8 cellular contexts compared by ENCODE assay signal in genomic region chr22:39021552-39022250, GRCh38. TPM values are rescaled to one million over a fixed set of nuclear protein-coding genes. Genes with fewer than 3 reads are reported as not detected.
DNase-seq lines count a peak whose midpoint lies in the region; ATAC-seq and TF ChIP-seq lines count a peak whose summit lies in the region.

No MANE protein-coding gene starts in this region.

- 63 to 71% (median 66%) methylated on average over 8 to 9 of the region's 9 CpGs for WGBS in psoas muscle, 3 donors

- peaks cover 6% of the 10 kb centered on the region; the same call in 1 of the 2 replicates for H3K79me2 ChIP-seq in DOHH2 (ENCODE audit: control insufficient read depth, low read length)

- H3K4me2 ChIP-seq in DOHH2 (ENCODE audit: low read length) = peak overlapping the region; percentile 68

- H3K9me2 ChIP-seq in DOHH2 (replicated peaks; ENCODE audit: control insufficient read depth, low read length) = no peaks in the 10 kb centered on the region

- H3K4me1 ChIP-seq in DOHH2 (ENCODE audit: control insufficient read depth, low read length) (peaks cover 35% of the 10 kb centered on the region), psoas muscle (no peaks in the 10 kb centered on the region)

- H3F3A ChIP-seq in DOHH2 (ENCODE audit: control insufficient read depth, insufficient read depth) = peaks cover 8% of the 10 kb centered on the region; the same call in 1 of the 2 replicates

- H3K27ac ChIP-seq in DOHH2 (ENCODE audit: low read depth, low read length) (peak overlapping the region; percentile 33), SK-N-MC (peak overlapping the region; percentile 18), psoas muscle (peak overlapping the region; percentile 53)

- H3K36me3 ChIP-seq in DOHH2 (ENCODE audit: control insufficient read depth, low read length) (peaks cover 5% of the 10 kb centered on the region; the same call in 1 of the 2 replicates), SK-N-MC (ENCODE audit: insufficient read depth, low read length) (no peaks in the 10 kb centered on the region), psoas muscle (ENCODE audit: insufficient read depth in 1 of 2, low read depth in 1 of 2) (no peaks in the 10 kb centered on the region)

- intact Hi-C loops in psoas muscle (cut with DNase I) = no loop called here

- ATAC-seq in psoas muscle (peak in 1 of 4 donors; percentile 23), GM18498 (IDR thresholded peaks at IDR 0.05; ENCODE audit: unreplicated experiment) (no peak)

- H3K27me3 ChIP-seq in DOHH2 (ENCODE audit: control insufficient read depth, low read length) (no peaks in the 10 kb centered on the region), psoas muscle (ENCODE audit: insufficient read depth in 3 of 3, low read length in 2 of 3) (peaks cover 0 to 9% (median 3%) of the 10 kb centered on the region in 3 donors)

- peak overlapping the region; percentile 49 for H3K9ac ChIP-seq in SK-N-MC (ENCODE audit: insufficient read length)

- H3K9me3 ChIP-seq in DOHH2 (ENCODE audit: control insufficient read depth, insufficient read depth, low read length) = no peaks in the 10 kb centered on the region
- H3K9me3 ChIP-seq in SK-N-MC (ENCODE audit: low read depth, low read length) = no peaks in the 10 kb centered on the region
- no peaks in the 10 kb centered on the region for H3K9me3 ChIP-seq in psoas muscle

- no peak for TF ChIP-seq CTCF in DOHH2 (IDR thresholded peaks at IDR 0.05; ENCODE audit: low read depth, low read length, poor library complexity, severe bottlenecking)
- TF ChIP-seq CTCF in fibroblast of mammary gland (conservative IDR thresholded peaks at IDR 0.05; ENCODE audit: control insufficient read depth, insufficient read depth, low read depth, low read length) = no peak
- TF ChIP-seq CTCF in psoas muscle (IDR thresholded peaks at IDR 0.05) = no peak

- H3K4me3 ChIP-seq in DOHH2 (ENCODE audit: low read length) = peak overlapping the region; percentile 70
- peak overlapping the region; percentile 4 for H3K4me3 ChIP-seq in SK-N-MC
- peak overlapping the region; percentile 39 for H3K4me3 ChIP-seq in fibroblast of mammary gland (ENCODE audit: control insufficient read depth, low read depth, low read length)
- peak overlapping the region; percentile 56 for H3K4me3 ChIP-seq in psoas muscle

- DNase-seq in SK-N-MC (ENCODE audit: low read depth, low spot score) (no peak), fibroblast of mammary gland (ENCODE audit: low read depth) (peak; percentile 2), psoas muscle (no peak), NCI-H226 (no peak), DMS53 treated with DMSO at 0.1 percent for 48 hours (lab: John Stamatoyannopoulos, UW; ENCODE audit: unreplicated experiment) (no peak), SHP77 treated with DMSO at 0.1 percent for 48 hours (lab: John Stamatoyannopoulos, UW) (no peak)

- H4K20me1 ChIP-seq in DOHH2 (ENCODE audit: control insufficient read depth, insufficient read depth, low read depth, low read length) = no peaks in the 10 kb centered on the region

RNA-seq across cellular contexts. Expression of gene APOBEC3D, which starts 0.8 kb away (rescaled TPM):
- 1 to 10 TPM in 1 of 4 donors, under 1 TPM in 2, not detected in 1; 0.55 to 1.1 (median 0.74) TPM for total RNA-seq in psoas muscle
- under 1 TPM; 0.08 to 0.42 (median 0.18) TPM for polyA plus RNA-seq in psoas muscle

RNA-seq across cellular contexts. Expression of gene APOBEC3C, which starts 7.6 kb away (rescaled TPM):
- 1 to 10 TPM; 1.7 to 4.6 (median 2.3) TPM for total RNA-seq in psoas muscle
- 1 to 10 TPM in 2 of 3 donors, under 1 TPM in 1; 0.82 to 1.4 (median 1.1) TPM for polyA plus RNA-seq in psoas muscle

RNA-seq across cellular contexts. Expression of gene APOBEC3F, which starts 19.0 kb away (rescaled TPM):
- 1 to 10 TPM in 1 of 4 donors, under 1 TPM in 3; 0.40 to 1.4 (median 0.53) TPM for total RNA-seq in psoas muscle
- polyA plus RNA-seq in psoas muscle = under 1 TPM; 0.06 to 0.55 (median 0.48) TPM

RNA-seq across cellular contexts. Expression of gene APOBEC3B, which starts 39.6 kb away (rescaled TPM):
- under 1 TPM in 2 of 4 donors, not detected in 2; 0.30 to 0.59 TPM for total RNA-seq in psoas muscle
- polyA plus RNA-seq in psoas muscle = under 1 TPM; 0.15 to 0.57 (median 0.18) TPM

RNA-seq across cellular contexts. Expression of gene APOBEC3G, which starts 55.4 kb away (rescaled TPM):
- total RNA-seq in psoas muscle = 1 to 10 TPM; 1.0 to 1.6 (median 1.3) TPM
- polyA plus RNA-seq in psoas muscle = 1 to 10 TPM in 1 of 3 donors, under 1 TPM in 2; 0.45 to 1.1 (median 0.93) TPM

Comparison
In these comparisons a context has a peak if more than half of its experiments do, and no peak if none do; other contexts are left out.
1. H3K4me3 ChIP-seq: peak in every context shown above with its lines; median percentile 70 in DOHH2; 56 in psoas muscle; 39 in fibroblast of mammary gland; 4 in SK-N-MC.